ENCODE assay signal across 1 cellular context in genomic region chr19:1066251-1066747, GRCh38.
TF ChIP-seq lines count a peak whose summit lies in the region.

No MANE protein-coding gene starts in this region.

TF ChIP-seq in HepG2, 621 proteins besides CTCF, POLR2A, EP300 and RAD21 (continues in another document):
- TF ChIP-seq ZNF644 (CRISPR knock-in tag; IDR thresholded peaks at IDR 0.05; ENCODE audit: low read depth) (no peak), U2AF2 (IDR thresholded peaks at IDR 0.05; ENCODE audit: low read depth, low read length) (no peak), MEIS2 (CRISPR knock-in tag; IDR thresholded peaks at IDR 0.05) (peak; percentile 26; the same call in 1 of the 2 replicates), HIC2 (CRISPR knock-in tag; IDR thresholded peaks at IDR 0.05; ENCODE audit: low read depth) (peak; percentile 67; the same call in 1 of the 2 replicates), ZNF10 (CRISPR knock-in tag; IDR thresholded peaks at IDR 0.05; ENCODE audit: borderline replicate concordance, low read depth) (no peak), AKAP8 (CRISPR knock-in tag; IDR thresholded peaks at IDR 0.05) (no peak; the same call in 1 of the 2 replicates), ZNF30 (CRISPR knock-in tag; IDR thresholded peaks at IDR 0.05) (peak; percentile 73; the same call in 1 of the 2 replicates), SOX5 (CRISPR knock-in tag; IDR thresholded peaks at IDR 0.05; ENCODE audit: borderline replicate concordance) (peak; percentile 41), ZKSCAN1 (IDR thresholded peaks at IDR 0.05; ENCODE audit: low read length) (no peak), BCLAF1 (IDR thresholded peaks at IDR 0.05) (no peak), ZSCAN5A (CRISPR knock-in tag; IDR thresholded peaks at IDR 0.05; ENCODE audit: borderline replicate concordance) (no peak), CC2D1A (CRISPR knock-in tag; IDR thresholded peaks at IDR 0.05) (no peak), CHD2 (IDR thresholded peaks at IDR 0.05; ENCODE audit: low read depth, low read length) (no peak), NR2F6 (IDR thresholded peaks at IDR 0.05) (no peak), NR2F6 (CRISPR knock-in tag; IDR thresholded peaks at IDR 0.05) (peak; percentile 83), ZNF121 (CRISPR knock-in tag; IDR thresholded peaks at IDR 0.05) (peak; percentile 89), RFX1 (IDR thresholded peaks at IDR 0.05) (no peak), DRAP1 (CRISPR knock-in tag; IDR thresholded peaks at IDR 0.05) (peak; percentile 75), NFIB (CRISPR knock-in tag; IDR thresholded peaks at IDR 0.05; ENCODE audit: borderline replicate concordance) (no peak), CBX5 (CRISPR knock-in tag; IDR thresholded peaks at IDR 0.05; ENCODE audit: borderline replicate concordance) (no peak), TFDP1 (CRISPR knock-in tag; IDR thresholded peaks at IDR 0.05; ENCODE audit: borderline replicate concordance) (peak; percentile 33; the same call in 1 of the 2 replicates), ZNF549 (CRISPR knock-in tag; IDR thresholded peaks at IDR 0.05) (no peak), TOPORS (CRISPR knock-in tag; IDR thresholded peaks at IDR 0.05) (no peak), NRL (CRISPR knock-in tag; IDR thresholded peaks at IDR 0.05; ENCODE audit: borderline replicate concordance) (peak; percentile 15; the same call in 1 of the 2 replicates), ZNF225 (CRISPR knock-in tag; IDR thresholded peaks at IDR 0.05) (no peak), ETV5 (CRISPR knock-in tag; IDR thresholded peaks at IDR 0.05; ENCODE audit: borderline replicate concordance) (peak; percentile 73; the same call in 1 of the 2 replicates), ZBTB39 (CRISPR knock-in tag; IDR thresholded peaks at IDR 0.05) (0 out of 2 replicates have a peak, but pooled peaks have one; percentile 26), NR3C1 (CRISPR knock-in tag; IDR thresholded peaks at IDR 0.05) (no peak), ZMYM4 (CRISPR knock-in tag; IDR thresholded peaks at IDR 0.05) (0 out of 2 replicates have a peak, but pooled peaks have one; percentile 32), HOXD1 (CRISPR knock-in tag; IDR thresholded peaks at IDR 0.05) (peak; percentile 72; the same call in 1 of the 2 replicates)
- TF ChIP-seq, protein P1, sequence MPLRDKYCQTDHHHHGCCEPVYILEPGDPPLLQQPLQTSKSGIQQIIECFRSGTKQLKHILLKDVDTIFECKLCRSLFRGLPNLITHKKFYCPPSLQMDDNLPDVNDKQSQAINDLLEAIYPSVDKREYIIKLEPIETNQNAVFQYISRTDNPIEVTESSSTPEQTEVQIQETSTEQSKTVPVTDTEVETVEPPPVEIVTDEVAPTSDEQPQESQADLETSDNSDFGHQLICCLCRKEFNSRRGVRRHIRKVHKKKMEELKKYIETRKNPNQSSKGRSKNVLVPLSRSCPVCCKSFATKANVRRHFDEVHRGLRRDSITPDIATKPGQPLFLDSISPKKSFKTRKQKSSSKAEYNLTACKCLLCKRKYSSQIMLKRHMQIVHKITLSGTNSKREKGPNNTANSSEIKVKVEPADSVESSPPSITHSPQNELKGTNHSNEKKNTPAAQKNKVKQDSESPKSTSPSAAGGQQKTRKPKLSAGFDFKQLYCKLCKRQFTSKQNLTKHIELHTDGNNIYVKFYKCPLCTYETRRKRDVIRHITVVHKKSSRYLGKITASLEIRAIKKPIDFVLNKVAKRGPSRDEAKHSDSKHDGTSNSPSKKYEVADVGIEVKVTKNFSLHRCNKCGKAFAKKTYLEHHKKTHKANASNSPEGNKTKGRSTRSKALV (CRISPR knock-in tag; IDR thresholded peaks at IDR 0.05) = 0 out of 2 replicates have a peak, but pooled peaks have one; percentile 21
- TF ChIP-seq, protein P2, sequence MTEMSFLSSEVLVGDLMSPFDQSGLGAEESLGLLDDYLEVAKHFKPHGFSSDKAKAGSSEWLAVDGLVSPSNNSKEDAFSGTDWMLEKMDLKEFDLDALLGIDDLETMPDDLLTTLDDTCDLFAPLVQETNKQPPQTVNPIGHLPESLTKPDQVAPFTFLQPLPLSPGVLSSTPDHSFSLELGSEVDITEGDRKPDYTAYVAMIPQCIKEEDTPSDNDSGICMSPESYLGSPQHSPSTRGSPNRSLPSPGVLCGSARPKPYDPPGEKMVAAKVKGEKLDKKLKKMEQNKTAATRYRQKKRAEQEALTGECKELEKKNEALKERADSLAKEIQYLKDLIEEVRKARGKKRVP (CRISPR knock-in tag; IDR thresholded peaks at IDR 0.05) = no peak
- TF ChIP-seq, protein P3, sequence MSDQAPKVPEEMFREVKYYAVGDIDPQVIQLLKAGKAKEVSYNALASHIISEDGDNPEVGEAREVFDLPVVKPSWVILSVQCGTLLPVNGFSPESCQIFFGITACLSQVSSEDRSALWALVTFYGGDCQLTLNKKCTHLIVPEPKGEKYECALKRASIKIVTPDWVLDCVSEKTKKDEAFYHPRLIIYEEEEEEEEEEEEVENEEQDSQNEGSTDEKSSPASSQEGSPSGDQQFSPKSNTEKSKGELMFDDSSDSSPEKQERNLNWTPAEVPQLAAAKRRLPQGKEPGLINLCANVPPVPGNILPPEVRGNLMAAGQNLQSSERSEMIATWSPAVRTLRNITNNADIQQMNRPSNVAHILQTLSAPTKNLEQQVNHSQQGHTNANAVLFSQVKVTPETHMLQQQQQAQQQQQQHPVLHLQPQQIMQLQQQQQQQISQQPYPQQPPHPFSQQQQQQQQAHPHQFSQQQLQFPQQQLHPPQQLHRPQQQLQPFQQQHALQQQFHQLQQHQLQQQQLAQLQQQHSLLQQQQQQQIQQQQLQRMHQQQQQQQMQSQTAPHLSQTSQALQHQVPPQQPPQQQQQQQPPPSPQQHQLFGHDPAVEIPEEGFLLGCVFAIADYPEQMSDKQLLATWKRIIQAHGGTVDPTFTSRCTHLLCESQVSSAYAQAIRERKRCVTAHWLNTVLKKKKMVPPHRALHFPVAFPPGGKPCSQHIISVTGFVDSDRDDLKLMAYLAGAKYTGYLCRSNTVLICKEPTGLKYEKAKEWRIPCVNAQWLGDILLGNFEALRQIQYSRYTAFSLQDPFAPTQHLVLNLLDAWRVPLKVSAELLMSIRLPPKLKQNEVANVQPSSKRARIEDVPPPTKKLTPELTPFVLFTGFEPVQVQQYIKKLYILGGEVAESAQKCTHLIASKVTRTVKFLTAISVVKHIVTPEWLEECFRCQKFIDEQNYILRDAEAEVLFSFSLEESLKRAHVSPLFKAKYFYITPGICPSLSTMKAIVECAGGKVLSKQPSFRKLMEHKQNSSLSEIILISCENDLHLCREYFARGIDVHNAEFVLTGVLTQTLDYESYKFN (CRISPR knock-in tag; conservative IDR thresholded peaks at IDR 0.05) = peak; percentile 50; the same call in 1 of the 2 replicates
- TF ChIP-seq, protein P4, sequence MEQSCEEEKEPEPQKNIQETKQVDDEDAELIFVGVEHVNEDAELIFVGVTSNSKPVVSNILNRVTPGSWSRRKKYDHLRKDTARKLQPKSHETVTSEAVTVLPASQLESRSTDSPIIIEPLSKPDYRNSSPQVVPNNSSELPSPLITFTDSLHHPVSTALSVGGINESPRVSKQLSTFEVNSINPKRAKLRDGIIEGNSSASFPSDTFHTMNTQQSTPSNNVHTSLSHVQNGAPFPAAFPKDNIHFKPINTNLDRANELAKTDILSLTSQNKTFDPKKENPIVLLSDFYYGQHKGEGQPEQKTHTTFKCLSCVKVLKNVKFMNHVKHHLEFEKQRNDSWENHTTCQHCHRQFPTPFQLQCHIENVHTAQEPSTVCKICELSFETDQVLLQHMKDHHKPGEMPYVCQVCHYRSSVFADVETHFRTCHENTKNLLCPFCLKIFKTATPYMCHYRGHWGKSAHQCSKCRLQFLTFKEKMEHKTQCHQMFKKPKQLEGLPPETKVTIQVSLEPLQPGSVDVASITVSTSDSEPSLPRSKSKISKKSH (CRISPR knock-in tag; IDR thresholded peaks at IDR 0.05; ENCODE audit: borderline replicate concordance) = no peak; the same call in 1 of the 2 replicates
- TF ChIP-seq, protein P5, sequence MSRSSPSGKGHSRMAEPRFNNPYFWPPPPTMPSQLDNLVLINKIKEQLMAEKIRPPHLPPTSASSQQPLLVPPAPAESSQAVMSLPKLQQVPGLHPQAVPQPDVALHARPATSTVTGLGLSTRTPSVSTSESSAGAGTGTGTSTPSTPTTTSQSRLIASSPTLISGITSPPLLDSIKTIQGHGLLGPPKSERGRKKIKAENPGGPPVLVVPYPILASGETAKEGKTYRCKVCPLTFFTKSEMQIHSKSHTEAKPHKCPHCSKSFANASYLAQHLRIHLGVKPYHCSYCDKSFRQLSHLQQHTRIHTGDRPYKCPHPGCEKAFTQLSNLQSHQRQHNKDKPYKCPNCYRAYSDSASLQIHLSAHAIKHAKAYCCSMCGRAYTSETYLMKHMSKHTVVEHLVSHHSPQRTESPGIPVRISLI (CRISPR knock-in tag; IDR thresholded peaks at IDR 0.05; ENCODE audit: borderline replicate concordance) = peak; percentile 37; the same call in 1 of the 2 replicates
